10 cellular contexts compared by ENCODE assay signal in genomic region chr14:22333408-22334274, GRCh38.
DNase-seq lines count a peak whose midpoint lies in the region; ATAC-seq and TF ChIP-seq lines count a peak whose summit lies in the region.
"Had no signal": no experiment of that assay in that cellular context is flagged by ENCODE, and none has a peak within 500 bp of the region (broad histone marks: within the 10 kb centered on the region; RNA-seq: fewer than 3 reads in every experiment).

No MANE protein-coding gene starts in this region.

- H3K27ac ChIP-seq in GM23338 (ENCODE audit: low read depth) (0 out of 2 replicates have a peak overlapping the region, but pooled peaks have one; percentile 5), endodermal cell (ENCODE audit: low read depth, low read length) (peak overlapping the region; percentile 84), trophoblast cell (ENCODE audit: low read depth, low read length) (peak overlapping the region; percentile 29)

- no peaks in the 10 kb centered on the region for H3K79me1 ChIP-seq in trophoblast cell (ENCODE audit: low read length)

- H3K4me1 Mint-ChIP-seq in GM23338 = peaks cover 27% of the 10 kb centered on the region
- peaks cover 32% of the 10 kb centered on the region for H3K4me1 Mint-ChIP-seq in endodermal cell

- no peaks in the 10 kb centered on the region for H3F3A ChIP-seq in GM23338 (replicated peaks; ENCODE audit: low read depth)

- no peak overlapping the region for H4K12ac ChIP-seq in trophoblast cell (ENCODE audit: low read depth, low read length)

- peaks cover 21% of the 10 kb centered on the region for H3K9me3 Mint-ChIP-seq in GM23338
- H3K9me3 Mint-ChIP-seq in endodermal cell = peaks cover 23% of the 10 kb centered on the region

- H3K36me3 Mint-ChIP-seq in GM23338 (ENCODE audit: low read depth) (peaks cover 14% of the 10 kb centered on the region; the same call in 2 of the 3 replicates), endodermal cell (ENCODE audit: low read depth) (peaks cover 5% of the 10 kb centered on the region)

- DNase-seq in GM23338 (ENCODE audit: low spot score) (peak; percentile 34), NCI-H460 (ENCODE audit: extremely low read depth, low read depth) (peak; percentile 93), endodermal cell (peak; percentile 63), trophoblast cell (peak; percentile 35 to 67), SKM-1 (lab: John Stamatoyannopoulos, UW; ENCODE audit: unreplicated experiment) (no peak)
- DNase-seq: activated CD8-positive, alpha-beta T cell treated with anti-CD3 and anti-CD28 coated beads, Interleukin-2, amount 10 ng/mL, durations not matched to agents 7 days and 5 days; stimulated activated CD4-positive, alpha-beta T cell treated with anti-CD3 and anti-CD28 coated beads, Interleukin-1b, Interleukin-23, amount 100 ng/mL, for 48 hours had no signal

- no peak overlapping the region for H3K18ac ChIP-seq in trophoblast cell (ENCODE audit: low read length)

- H3K23ac ChIP-seq in trophoblast cell (ENCODE audit: low read length) = no peak overlapping the region

- H3K27me3 Mint-ChIP-seq in GM23338 (ENCODE audit: insufficient read depth, low read depth, poor library complexity) = peaks cover 9% of the 10 kb centered on the region
- H3K27me3 Mint-ChIP-seq in endodermal cell (ENCODE audit: insufficient read depth) = no peaks in the 10 kb centered on the region

- H3K27me3 ChIP-seq in GM23338 (ENCODE audit: insufficient read depth) (no peaks in the 10 kb centered on the region), endodermal cell (ENCODE audit: control insufficient read depth, insufficient read depth, low read length, poor library complexity, severe bottlenecking) (no peaks in the 10 kb centered on the region), trophoblast cell (ENCODE audit: insufficient read depth, low read length) (no peaks in the 10 kb centered on the region)

- no peak overlapping the region for H4K8ac ChIP-seq in trophoblast cell (ENCODE audit: low read depth, low read length)

- no peak overlapping the region for H3K4me3 Mint-ChIP-seq in GM23338
- H3K4me3 Mint-ChIP-seq in endodermal cell = peak overlapping the region; percentile 10
- H3K4me3 Mint-ChIP-seq: activated CD8-positive, alpha-beta T cell treated with anti-CD3 and anti-CD28 coated beads, Interleukin-2, amount 10 ng/mL, durations not matched to agents 7 days and 5 days had no signal

- H3K9ac ChIP-seq in endodermal cell (ENCODE audit: extremely low read depth, low read length, poor library complexity, severe bottlenecking) = no peak overlapping the region
- no peak overlapping the region for H3K9ac ChIP-seq in trophoblast cell (ENCODE audit: low read length)

- no peak overlapping the region for H3K4ac ChIP-seq in trophoblast cell (ENCODE audit: low read depth, low read length)

- H2AK5ac ChIP-seq in trophoblast cell (ENCODE audit: low read length) = no peak overlapping the region

- H3K79me2 ChIP-seq in GM23338 (replicated peaks; ENCODE audit: insufficient read depth) (no peaks in the 10 kb centered on the region), trophoblast cell (ENCODE audit: control insufficient read depth, insufficient read depth, low read length, poor library complexity) (no peaks in the 10 kb centered on the region)

- ATAC-seq in GM23338 (peak; percentile 61), HG03571 (IDR thresholded peaks at IDR 0.05; ENCODE audit: unreplicated experiment) (no peak), HG03159 (IDR thresholded peaks at IDR 0.05; ENCODE audit: unreplicated experiment) (no peak), GM18867 (IDR thresholded peaks at IDR 0.05; ENCODE audit: unreplicated experiment) (no peak)
- ATAC-seq: activated CD8-positive, alpha-beta T cell treated with anti-CD3 and anti-CD28 coated beads, Interleukin-2, amount 10 ng/mL, durations not matched to agents 7 days and 5 days had no signal

- 28 to 47% methylated on average over 4 to 6 of the region's 6 CpGs for whole genome bisulfite sequencing in endodermal cell (ENCODE audit: insufficient coverage in 1 of 2, insufficient read length in 1 of 2), 2 experiments
- WGBS in trophoblast cell (ENCODE audit: extremely low coverage, insufficient coverage, insufficient read length) = no CpG with 5 or more reads among the region's 6 CpGs

- H3K36me3 ChIP-seq in GM23338 (ENCODE audit: insufficient read depth) (peaks cover 4% of the 10 kb centered on the region; the same call in 1 of the 2 replicates), endodermal cell (ENCODE audit: control insufficient read depth, insufficient read depth, low read length) (no peaks in the 10 kb centered on the region), trophoblast cell (ENCODE audit: control insufficient read depth in 1 of 2, insufficient read depth in 2 of 2, low read length in 2 of 2) (no peaks in the 10 kb centered on the region)

- H2AFZ ChIP-seq in GM23338 = no peak overlapping the region
- H2AFZ ChIP-seq in trophoblast cell (ENCODE audit: insufficient read depth, low read length, poor library complexity) = no peak overlapping the region

- peak overlapping the region; percentile 34 for H3K4me2 ChIP-seq in GM23338
- H3K4me2 ChIP-seq in trophoblast cell (ENCODE audit: low read length) = no peak overlapping the region

- peak overlapping the region; percentile 3; the same call in 1 of the 2 replicates for H3K27ac Mint-ChIP-seq in GM23338
- H3K27ac Mint-ChIP-seq in endodermal cell = peak overlapping the region; percentile 92
- H3K27ac Mint-ChIP-seq: activated CD8-positive, alpha-beta T cell treated with anti-CD3 and anti-CD28 coated beads, Interleukin-2, amount 10 ng/mL, durations not matched to agents 7 days and 5 days had no signal

- no peak overlapping the region for H3K14ac ChIP-seq in trophoblast cell (ENCODE audit: low read length)

- peaks cover 4% of the 10 kb centered on the region; the same call in 1 of the 2 replicates for H3K9me2 ChIP-seq in GM23338 (ENCODE audit: insufficient read depth)

- H3K9me3 ChIP-seq in endodermal cell (ENCODE audit: control insufficient read depth, low read length) = peaks cover 23% of the 10 kb centered on the region
- H3K9me3 ChIP-seq in trophoblast cell (ENCODE audit: insufficient read depth, low read depth, low read length) = peaks cover 4% of the 10 kb centered on the region

- no peak overlapping the region for H2BK12ac ChIP-seq in trophoblast cell (ENCODE audit: low read length)

- H3K4me1 ChIP-seq in GM23338 (ENCODE audit: insufficient read depth) = peaks cover 26% of the 10 kb centered on the region
- peaks cover 5% of the 10 kb centered on the region for H3K4me1 ChIP-seq in endodermal cell (ENCODE audit: control insufficient read depth, insufficient read depth, low read length)
- H3K4me1 ChIP-seq in trophoblast cell (ENCODE audit: control insufficient read depth in 1 of 2, insufficient read depth in 2 of 2, low read length in 2 of 2) = peaks cover 5 to 8% of the 10 kb centered on the region in 2 experiments

- TF ChIP-seq CTCF in GM23338 (conservative IDR thresholded peaks at IDR 0.05; ENCODE audit: low read depth in 2 of 2) (no peak), endodermal cell (conservative IDR thresholded peaks at IDR 0.05) (no peak)

- no peak overlapping the region for H3K4me3 ChIP-seq in GM23338
- H3K4me3 ChIP-seq in endodermal cell (ENCODE audit: low read length) = peak overlapping the region; percentile 1
- H3K4me3 ChIP-seq in trophoblast cell (ENCODE audit: low read depth, low read length) = no peak overlapping the region

- H2BK5ac ChIP-seq in trophoblast cell (ENCODE audit: low read depth, low read length, poor library complexity) = no peak overlapping the region

- H2BK120ac ChIP-seq in trophoblast cell (ENCODE audit: insufficient read depth, low read length, poor library complexity) = no peak overlapping the region

- no peak overlapping the region for H4K91ac ChIP-seq in trophoblast cell (ENCODE audit: low read depth, low read length)

- no peaks in the 10 kb centered on the region for H4K20me1 ChIP-seq in GM23338 (replicated peaks; ENCODE audit: insufficient read depth)

TF ChIP-seq in GM23338, 12 proteins besides CTCF, POLR2A, EP300 and RAD21 (continues in another document):
- TF ChIP-seq REST (IDR thresholded peaks at IDR 0.05; ENCODE audit: unreplicated experiment) (no peak), CREB1 (CRISPR knock-in tag; IDR thresholded peaks at IDR 0.05; ENCODE audit: low read depth) (no peak), JUNB (IDR thresholded peaks at IDR 0.05; ENCODE audit: unreplicated experiment) (no peak)

Comparison
In these comparisons a context has a peak if more than half of its experiments do, and no peak if none do; other contexts are left out.
1. H3K27ac ChIP-seq: peak in every context shown above with its lines; median percentile 84 in endodermal cell; 29 in trophoblast cell; 5 in GM23338.